In genomic region chr3:62445267-62445666, GRCh38 we compare ENCODE assay signal across 9 cellular contexts.
A peak's percentile ranks its signal among the peaks of the same experiment; 100 is the strongest.
DNase-seq lines count a peak whose midpoint lies in the region; ATAC-seq, FAIRE-seq and TF ChIP-seq lines count a peak whose summit lies in the region.
"Had no signal": no experiment of that assay in that cellular context is flagged by ENCODE, and none has a peak within 500 bp of the region (broad histone marks: within the 10 kb centered on the region; RNA-seq: fewer than 3 reads in every experiment).

No MANE protein-coding gene starts in this region.

- H3K27ac ChIP-seq in BLaER1 treated with 17β-estradiol and CSF1 and Interleukin-3, amounts not matched to agents 10 nM and 100 nM, result peak overlapping the region in 7 of 11 experiments; percentile 20 to 37 (median 27); a peak in 8 of 22 replicates
- H3K27ac ChIP-seq in HUES64 (ENCODE audit: low read depth, low read length) (0 out of 2 replicates have a peak overlapping the region, but pooled peaks have one; percentile 41), kidney (ENCODE audit: low read depth in 2 of 2, low read length in 2 of 2) (no peak overlapping the region)

- intact Hi-C loops in kidney (cut with DNase I), result no loop called here

- peak overlapping the region; percentile 72 for H3K27ac Mint-ChIP-seq in activated CD8-positive, alpha-beta T cell treated with anti-CD3 and anti-CD28 coated beads, Interleukin-2, amount 10 ng/mL, durations not matched to agents 7 days and 5 days

- peak; percentile 74 for ATAC-seq in activated CD8-positive, alpha-beta T cell treated with anti-CD3 and anti-CD28 coated beads, Interleukin-2, amount 10 ng/mL, durations not matched to agents 7 days and 5 days
- no peak for ATAC-seq in HG03442 (IDR thresholded peaks at IDR 0.05; ENCODE audit: unreplicated experiment)
- no peak for ATAC-seq in HG02610 (IDR thresholded peaks at IDR 0.05; ENCODE audit: unreplicated experiment)
- ATAC-seq in HG03139 (IDR thresholded peaks at IDR 0.05; ENCODE audit: unreplicated experiment), result no peak
- ATAC-seq: sciatic nerve had no signal

- POLR2A ChIA-PET in activated CD8-positive, alpha-beta T cell treated with anti-CD3 and anti-CD28 coated beads, Interleukin-2, amount 10 ng/mL, durations not matched to agents 7 days and 5 days (lab: Charles Lee), result no interaction called here

- H3K27me3 Mint-ChIP-seq in activated CD8-positive, alpha-beta T cell treated with anti-CD3 and anti-CD28 coated beads, Interleukin-2, amount 10 ng/mL, durations not matched to agents 7 days and 5 days (ENCODE audit: low read depth), result no peaks in the 10 kb centered on the region

- peak overlapping the region; percentile 2 to 57 (median 42); a peak in 17 of 22 replicates for H3K4me2 ChIP-seq in BLaER1 treated with 17β-estradiol and CSF1 and Interleukin-3, amounts not matched to agents 10 nM and 100 nM

- no peak for TF ChIP-seq CTCF in kidney (IDR thresholded peaks at IDR 0.05; ENCODE audit: borderline replicate concordance, extremely low read depth, insufficient read depth)

- H4K20me1 ChIP-seq in BLaER1 treated with 17β-estradiol and CSF1 and Interleukin-3, amounts not matched to agents 10 nM and 100 nM, result no peaks in the 10 kb centered on the region

- no peak for FAIRE-seq in kidney (lab: Jason Lieb, UNC)

- H3K36me3 ChIP-seq in BLaER1 treated with 17β-estradiol and CSF1 and Interleukin-3, amounts not matched to agents 10 nM and 100 nM, result no peaks in the 10 kb centered on the region
- H3K36me3 ChIP-seq in HUES64 (ENCODE audit: insufficient read depth, low read length) (no peaks in the 10 kb centered on the region), kidney (ENCODE audit: control insufficient read depth in 1 of 2, insufficient read depth in 2 of 2, low read length in 2 of 2) (no peaks in the 10 kb centered on the region)

- peaks cover 4% of the 10 kb centered on the region for H3K36me3 Mint-ChIP-seq in activated CD8-positive, alpha-beta T cell treated with anti-CD3 and anti-CD28 coated beads, Interleukin-2, amount 10 ng/mL, durations not matched to agents 7 days and 5 days (ENCODE audit: low read depth)

- CTCF ChIA-PET in activated CD8-positive, alpha-beta T cell treated with anti-CD3 and anti-CD28 coated beads, Interleukin-2, amount 10 ng/mL, durations not matched to agents 7 days and 5 days (lab: Charles Lee), result interaction anchor here (1.0 kb wide), 1 partner anchor 71 kb away, joined by 3 read pairs; no protein-coding TSS in a partner anchor

- H3K4me3 Mint-ChIP-seq in activated CD8-positive, alpha-beta T cell treated with anti-CD3 and anti-CD28 coated beads, Interleukin-2, amount 10 ng/mL, durations not matched to agents 7 days and 5 days, result peak overlapping the region; percentile 50

- peak overlapping the region in 1 of 10 experiments; percentile 8; a peak in 1 of 20 replicates for H3K4me3 ChIP-seq in BLaER1 treated with 17β-estradiol and CSF1 and Interleukin-3, amounts not matched to agents 10 nM and 100 nM
- H3K4me3 ChIP-seq in HUES64 (ENCODE audit: low read length) (no peak overlapping the region), kidney (ENCODE audit: low read length in 2 of 2) (peak overlapping the region; percentile 23 to 38)

- H3K27me3 ChIP-seq in BLaER1 treated with 17β-estradiol and CSF1 and Interleukin-3, amounts not matched to agents 10 nM and 100 nM, result no peaks in the 10 kb centered on the region
- H3K27me3 ChIP-seq in HUES64 (ENCODE audit: insufficient read depth, low read length), result peaks cover 12% of the 10 kb centered on the region; the same call in 1 of the 2 replicates

- H3K4me1 Mint-ChIP-seq in activated CD8-positive, alpha-beta T cell treated with anti-CD3 and anti-CD28 coated beads, Interleukin-2, amount 10 ng/mL, durations not matched to agents 7 days and 5 days (ENCODE audit: low read depth), result peaks cover 19% of the 10 kb centered on the region

- H3K4me1 ChIP-seq in BLaER1 treated with 17β-estradiol and CSF1 and Interleukin-3, amounts not matched to agents 10 nM and 100 nM, result peaks cover 0 to 24% (median 19%) of the 10 kb centered on the region in 10 experiments; a peak in 11 of 20 replicates
- H3K4me1 ChIP-seq in HUES64 (ENCODE audit: insufficient read depth, low read length) (peaks cover 28% of the 10 kb centered on the region), kidney (ENCODE audit: control insufficient read depth in 1 of 2, insufficient read depth in 1 of 2, low read depth in 1 of 2, low read length in 2 of 2) (no peaks in the 10 kb centered on the region)

- H3K9ac ChIP-seq in BLaER1 treated with 17β-estradiol and CSF1 and Interleukin-3, amounts not matched to agents 10 nM and 100 nM, result no peak overlapping the region
- H3K9ac ChIP-seq in HUES64 (ENCODE audit: low read depth, low read length) (no peak overlapping the region), kidney (ENCODE audit: low read length in 2 of 2) (no peak overlapping the region)

- WGBS in HUES64, result 7% methylated on average over 1 of the region's 1 CpG

- DNase-seq in activated CD8-positive, alpha-beta T cell treated with anti-CD3 and anti-CD28 coated beads, Interleukin-2, amount 10 ng/mL, durations not matched to agents 7 days and 5 days, result no peak
- DNase-seq in kidney (no peak), T1000 (lab: John Stamatoyannopoulos, UW) (no peak)

- H3K9me3 Mint-ChIP-seq in activated CD8-positive, alpha-beta T cell treated with anti-CD3 and anti-CD28 coated beads, Interleukin-2, amount 10 ng/mL, durations not matched to agents 7 days and 5 days (ENCODE audit: insufficient read depth), result peaks cover 7% of the 10 kb centered on the region

- H3K9me3 ChIP-seq in BLaER1 treated with 17β-estradiol and CSF1 and Interleukin-3, amounts not matched to agents 10 nM and 100 nM (replicated peaks in 1 of 11), result peaks cover 0 to 13% (median 10%) of the 10 kb centered on the region in 11 experiments; a peak in 15 of 22 replicates
- H3K9me3 ChIP-seq in HUES64 (ENCODE audit: insufficient read depth, low read depth, low read length) (no peaks in the 10 kb centered on the region), kidney (ENCODE audit: control insufficient read depth in 1 of 2, low read length in 2 of 2) (no peaks in the 10 kb centered on the region)

Comparison
In these comparisons a context has a peak if more than half of its experiments do, and no peak if none do; other contexts are left out.
1. H3K27ac ChIP-seq: peak in BLaER1 treated with 17β-estradiol and CSF1 and Interleukin-3, amounts not matched to agents 10 nM and 100 nM (7 of 11) and HUES64 (single experiment); none in kidney (0 of 2).